ENCODE assay signal across 8 cellular contexts in genomic region chr2:32627901-32628645, GRCh38. TPM values are rescaled to one million over a fixed set of nuclear protein-coding genes. Genes with fewer than 3 reads are reported as not detected.
DNase-seq lines count a peak whose midpoint lies in the region; ATAC-seq and TF ChIP-seq lines count a peak whose summit lies in the region.

Gene TTC27, plus strand, starts transcription at chr2:32628050. Its CDS starts 243 bp downstream, at chr2:32628293.

- H3K27ac Mint-ChIP-seq in activated B cell treated with CpG ODN at 0.5 μM for 24 hours: peak within 1 kb of the TSS; percentile 93
- H3K27ac Mint-ChIP-seq in central memory CD8-positive, alpha-beta T cell (ENCODE audit: low read depth): peak within 1 kb of the TSS; percentile 89

- peak within 1 kb of the TSS; percentile 97 for H3K4me3 Mint-ChIP-seq in activated B cell treated with CpG ODN at 0.5 μM for 24 hours
- peak within 1 kb of the TSS; percentile 86 for H3K4me3 Mint-ChIP-seq in central memory CD8-positive, alpha-beta T cell

- intact Hi-C loops in activated B cell treated with CpG ODN at 0.5 μM for 24 hours (cut with micrococcal nuclease): loop anchor here (1.0 to 10.0 kb wide), 7 partner anchors 271 to 971 kb away; partner anchors contain the start of genes BIRC6, FAM98A, SLC30A6 and SPAST

- TF ChIP-seq CTCF in activated B cell treated with CpG ODN at 0.5 μM for 24 hours (IDR thresholded peaks at IDR 0.05): no peak

- DNase-seq in AG08395 (ENCODE audit: low spot score) (peak; percentile 98), NCI-H345 (lab: John Stamatoyannopoulos, UW) (peak; percentile 96), activated B cell treated with CpG ODN at 0.5 μM for 24 hours (peak; percentile 93), iris pigment epithelial cell (ENCODE audit: low read depth) (peak; percentile 97)
- peak; percentile 91 to 93 for DNase-seq in central memory CD8-positive, alpha-beta T cell (ENCODE audit: low spot score in 2 of 2)
- peak; percentile 94 for DNase-seq in stimulated activated CD4-positive, alpha-beta T cell treated with anti-CD3 and anti-CD28 coated beads, Interleukin-12 subunit alpha, Interleukin-12 subunit beta, amount 100 ng/mL, for 4 hours

- ATAC-seq in HG03196 (IDR thresholded peaks at IDR 0.05; ENCODE audit: unreplicated experiment): peak; percentile 99
- peak; percentile 100 for ATAC-seq in activated B cell treated with CpG ODN at 0.5 μM for 24 hours (ENCODE audit: low read depth)
- peak; percentile 100 for ATAC-seq in central memory CD8-positive, alpha-beta T cell (replicated peaks; ENCODE audit: extremely low read depth, poor library complexity, severe bottlenecking)

- CTCF ChIA-PET in activated B cell treated with CpG ODN at 0.5 μM for 24 hours (lab: Charles Lee): interaction anchor here (0.6 to 1.5 kb wide), 2 partner anchors 20 to 956 kb away, joined by 4 read pairs; no protein-coding TSS in a partner anchor

- in situ Hi-C loops in GM18951 (cut with MboI; ENCODE audit: low sequenced_read_pairs, unreplicated experiment): no loop called here

- POLR2A ChIA-PET in activated B cell treated with CpG ODN at 0.5 μM for 24 hours (lab: Charles Lee): interaction anchor here (0.6 to 1.5 kb wide), 6 partner anchors 8 to 971 kb away, joined by 3 to 16 read pairs (median 4); partner anchors contain the start of gene FAM98A

- H3K4me1 Mint-ChIP-seq in activated B cell treated with CpG ODN at 0.5 μM for 24 hours: peaks cover 27% of the 10 kb centered on the region
- peaks cover 22% of the 10 kb centered on the region for H3K4me1 Mint-ChIP-seq in central memory CD8-positive, alpha-beta T cell

- no peaks in the 10 kb centered on the region for H3K9me3 Mint-ChIP-seq in activated B cell treated with CpG ODN at 0.5 μM for 24 hours
- H3K9me3 Mint-ChIP-seq in central memory CD8-positive, alpha-beta T cell: no peaks in the 10 kb centered on the region

- peaks cover 33% of the 10 kb centered on the region for H3K36me3 Mint-ChIP-seq in activated B cell treated with CpG ODN at 0.5 μM for 24 hours (ENCODE audit: low read depth)
- peaks cover 25% of the 10 kb centered on the region for H3K36me3 Mint-ChIP-seq in central memory CD8-positive, alpha-beta T cell (ENCODE audit: insufficient read depth)

- TF ChIP-seq POLR2A in GM18951 (IDR thresholded peaks at IDR 0.05; ENCODE audit: extremely low read depth, insufficient read depth, insufficient read length): peak; percentile 78

- H3K27me3 Mint-ChIP-seq in activated B cell treated with CpG ODN at 0.5 μM for 24 hours: no peaks in the 10 kb centered on the region
- H3K27me3 Mint-ChIP-seq in central memory CD8-positive, alpha-beta T cell: no peaks in the 10 kb centered on the region

RNA-seq across cellular contexts. Expression of gene TTC27, which starts in this region (rescaled TPM):
- total RNA-seq in activated B cell treated with CpG ODN at 0.5 μM for 24 hours: 34.8 and 36.3 TPM in 2 replicates

Comparison
In these comparisons a context has a peak if more than half of its experiments do, and no peak if none do; other contexts are left out.
1. Peak in every context shown above with its lines: DNase-seq and ATAC-seq.